35 cellular contexts compared by ENCODE assay signal in the genomic region with DNA sequence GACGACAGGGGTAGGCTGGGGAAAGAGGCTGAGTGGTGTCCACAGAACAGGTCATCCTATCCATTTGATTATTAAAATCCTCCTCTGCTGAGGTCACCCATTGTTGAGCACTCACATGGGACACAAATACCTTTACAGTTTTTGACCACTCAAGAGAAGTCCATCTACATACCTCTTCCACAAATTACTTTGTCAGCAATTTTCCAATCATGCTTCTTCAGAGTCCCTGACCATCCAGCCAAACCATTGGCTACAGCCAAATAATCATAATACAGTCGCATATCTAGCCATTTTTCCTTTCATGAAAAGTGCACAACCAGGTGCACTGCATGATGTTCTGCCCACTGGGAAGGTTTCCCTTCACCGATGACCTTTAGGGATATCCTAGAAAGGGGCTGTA.
"Had no signal": no experiment of that assay in that cellular context is flagged by ENCODE, and none has a peak within 500 bp of the region (broad histone marks: within the 10 kb centered on the region; RNA-seq: fewer than 3 reads in every experiment).

No MANE protein-coding gene starts in this region.

- H3K9me3 ChIP-seq: MG63 had no signal

- H3K4me3 ChIP-seq: MG63 had no signal

- H3K27me3 ChIP-seq: MG63 had no signal

- DNase-seq: MG63, MM.1S, MV-4-11, NCI-H1048, NCI-H1092, NCI-H1092 treated with DMSO at 0.1 percent for 48 hours, NCI-H1105, NCI-H1105 treated with DMSO at 0.1 percent for 48 hours, NCI-H1417, NCI-H1417 treated with DMSO at 0.1 percent for 48 hours, NCI-H1436, NCI-H1436 treated with DMSO at 0.1 percent for 48 hours, NCI-H146, NCI-H1694, NCI-H1694 treated with DMSO at 0.1 percent for 48 hours, NCI-H187, NCI-H187 treated with DMSO at 0.1 percent for 48 hours, NCI-H1930, NCI-H2029, NCI-H2029 treated with DMSO at 0.1 percent for 48 hours, NCI-H2081, NCI-H2081 treated with DMSO at 0.1 percent for 48 hours, NCI-H2107, NCI-H2171, NCI-H2171 treated with DMSO at 0.1 percent for 48 hours, NCI-H2227 treated with DMSO at 0.1 percent for 48 hours, NCI-H345, NCI-H446, NCI-H446 treated with DMSO at 0.1 percent for 48 hours, NCI-H510A, NCI-H510A treated with DMSO at 0.1 percent for 48 hours, NCI-H524, NCI-H524 treated with DMSO at 0.1 percent for 48 hours, NCI-H526, NCI-H526 treated with DMSO at 0.1 percent for 48 hours had no signal

- H3K36me3 ChIP-seq: MG63 had no signal
